In genomic region chr4:171246948-171247347, GRCh38 we compare ENCODE assay signal across 22 cellular contexts.
"Had no signal": no experiment of that assay in that cellular context is flagged by ENCODE, and none has a peak within 500 bp of the region (broad histone marks: within the 10 kb centered on the region; RNA-seq: fewer than 3 reads in every experiment).

No MANE protein-coding gene starts in this region.

- H3K4me3 ChIP-seq: MG63 had no signal

- H3K36me3 ChIP-seq: MG63 had no signal

- DNase-seq: IMR-90, Karpas-422, KG1, MG63, NCI-H1092, NCI-H1105 treated with DMSO at 0.1 percent for 48 hours, NCI-H1417 treated with DMSO at 0.1 percent for 48 hours, NCI-H146, NCI-H1694 treated with DMSO at 0.1 percent for 48 hours, NCI-H1930, NCI-H2081, NCI-H2107, NCI-H226, NCI-H446, NCI-H510A, NCI-H524 treated with DMSO at 0.1 percent for 48 hours, NCI-H69, NCI-H774, SHP77, SK-N-SH had no signal

- FAIRE-seq: HepG2 had no signal

- H3K27ac ChIP-seq: RWPE1 had no signal

- H3K9ac ChIP-seq: SK-N-SH had no signal

- H3K9me3 ChIP-seq: MG63, SK-N-SH had no signal
